Comparison of ENCODE assay signal across 8 cellular contexts in genomic region chr6:73653571-73654424, GRCh38. TPM values are rescaled to one million over a fixed set of nuclear protein-coding genes. Genes with fewer than 3 reads are reported as not detected.
DNase-seq lines count a peak whose midpoint lies in the region; ATAC-seq and TF ChIP-seq lines count a peak whose summit lies in the region.

TSS of gene SLC17A5 (minus strand) at chr6:73653992. CDS start at chr6:73653886, 106 bp downstream.

- H3K4me3 Mint-ChIP-seq in Calu3 (ENCODE audit: low read depth, unreplicated experiment): peak within 1 kb of the TSS; percentile 99

- H3K36me3 Mint-ChIP-seq in Calu3 (ENCODE audit: insufficient read depth, unreplicated experiment): peaks cover 38% of the 10 kb centered on the region

- H3K36me3 ChIP-seq in HUES48 (ENCODE audit: control insufficient read depth, insufficient read depth, low read length) (peaks cover 3% of the 10 kb centered on the region; the same call in 1 of the 2 replicates), NT2/D1 (ENCODE audit: insufficient read depth, insufficient read length, low read length) (no peaks in the 10 kb centered on the region), mesodermal cell (ENCODE audit: control insufficient read depth, insufficient read depth, low read length) (no peaks in the 10 kb centered on the region)

- H3K9me3 ChIP-seq in HUES48 (ENCODE audit: control insufficient read depth, insufficient read depth, low read length): no peaks in the 10 kb centered on the region
- no peaks in the 10 kb centered on the region for H3K9me3 ChIP-seq in NT2/D1 (ENCODE audit: insufficient read depth, low read length)
- no peaks in the 10 kb centered on the region for H3K9me3 ChIP-seq in mesodermal cell (ENCODE audit: control insufficient read depth, low read length)

- intact Hi-C loops in Calu3 (cut with micrococcal nuclease; ENCODE audit: unreplicated experiment): loop anchor here (2.0 kb wide), 1 partner anchor 137 kb away; no protein-coding TSS in a partner anchor

- H3K9me3 Mint-ChIP-seq in Calu3 (ENCODE audit: low read depth, unreplicated experiment): no peaks in the 10 kb centered on the region

- peaks cover 21% of the 10 kb centered on the region for H3K4me1 Mint-ChIP-seq in Calu3 (ENCODE audit: low read depth, unreplicated experiment)

- H3K27me3 ChIP-seq in HUES48 (ENCODE audit: control insufficient read depth, insufficient read depth, low read length) (no peaks in the 10 kb centered on the region), NT2/D1 (ENCODE audit: insufficient read depth, insufficient read length) (no peaks in the 10 kb centered on the region)

- peak within 1 kb of the TSS; percentile 87 for H3K27ac ChIP-seq in HUES48 (ENCODE audit: low read depth, low read length)
- peak within 1 kb of the TSS; percentile 87 for H3K27ac ChIP-seq in mesodermal cell (ENCODE audit: low read depth, low read length, severe bottlenecking)

- in situ Hi-C loops in endometrial microvascular endothelial cells (cut with HindIII; ENCODE audit: inconsistent ontology term, low pct_unique_long_range_greater_than_20kb, low sequenced_read_pairs): no loop called here

- H3K27me3 Mint-ChIP-seq in Calu3 (ENCODE audit: unreplicated experiment): no peaks in the 10 kb centered on the region

- ATAC-seq in GM21423 (IDR thresholded peaks at IDR 0.05; ENCODE audit: unreplicated experiment): peak; percentile 85

- H3K4me1 ChIP-seq in HUES48 (ENCODE audit: control insufficient read depth, insufficient read depth, low read length): peaks cover 17% of the 10 kb centered on the region
- no peaks in the 10 kb centered on the region for H3K4me1 ChIP-seq in NT2/D1 (ENCODE audit: insufficient read depth, insufficient read length)
- H3K4me1 ChIP-seq in mesodermal cell (ENCODE audit: control insufficient read depth, insufficient read depth, low read length, poor library complexity, severe bottlenecking): no peaks in the 10 kb centered on the region

- H3K27ac Mint-ChIP-seq in Calu3 (ENCODE audit: unreplicated experiment): peak within 1 kb of the TSS; percentile 83

- H3K9ac ChIP-seq in HUES48 (ENCODE audit: low read depth, low read length) (peak within 1 kb of the TSS; percentile 90), NT2/D1 (ENCODE audit: insufficient read length, low read depth) (peak within 1 kb of the TSS; percentile 79)

- no peak for TF ChIP-seq CTCF in Calu3 (IDR thresholded peaks at IDR 0.05; ENCODE audit: unreplicated experiment)

- DNase-seq in Calu3 (peak; percentile 92), NT2/D1 (ENCODE audit: low read depth, low spot score) (peak; percentile 81)
- peak; percentile 88 for DNase-seq in activated CD8-positive, alpha-beta memory T cell treated with anti-CD3 and anti-CD28 coated beads, Interleukin-2, amount 50 U/mL, for 4 hours
- DNase-seq in stimulated activated CD8-positive, alpha-beta memory T cell treated with anti-CD3 and anti-CD28 coated beads, Interleukin-15, amount 100 ng/mL, for 24 hours (ENCODE audit: low read depth): peak; percentile 79

- H3K4me3 ChIP-seq in HUES48 (ENCODE audit: low read depth, low read length) (peak within 1 kb of the TSS; percentile 97), NT2/D1 (ENCODE audit: insufficient read length, low read depth) (peak within 1 kb of the TSS; percentile 75), mesodermal cell (ENCODE audit: extremely low read depth, insufficient read depth, low read length, poor library complexity, severe bottlenecking) (peak within 1 kb of the TSS; percentile 91)

- WGBS in mesodermal cell (ENCODE audit: insufficient coverage in 2 of 2), 2 experiments: 0% methylated on average over 73 to 87 of the region's 90 CpGs

- CTCF ChIA-PET in Calu3 (lab: Charles Lee): interaction anchor here (0.5 to 1.7 kb wide), 10 partner anchors 13 to 368 kb away, joined by 3 to 11 read pairs (median 4); partner anchors contain the start of genes EEF1A1 and MTO1

- BruUV-seq in Calu3 (replicated peaks; lab: Mats Ljungman, UMichigan): no TSS peak

RNA-seq across cellular contexts. Expression of gene SLC17A5, which starts in this region (rescaled TPM):
- total RNA-seq in Calu3 (2022) (20.7 and 21.3 TPM in 2 replicates), endometrial microvascular endothelial cells (ENCODE audit: inconsistent ontology term) (15.1 TPM)
- 14.6 TPM for polyA plus RNA-seq in mesodermal cell (2013, experiment 1 of 2)
- 15.0 TPM for polyA plus RNA-seq in mesodermal cell (2013, experiment 2 of 2)

Comparison
In these comparisons a context has a peak if more than half of its experiments do, and no peak if none do; other contexts are left out.
1. Peak in every context shown above with its lines: DNase-seq, ATAC-seq, H3K4me3 ChIP-seq and H3K27ac ChIP-seq.